ENCODE assay signal across 21 cellular contexts in genomic region chr4:145698507-145698906, GRCh38. TPM values are rescaled to one million over a fixed set of nuclear protein-coding genes. Genes with fewer than 3 reads are reported as not detected.
DNase-seq lines count a peak whose midpoint lies in the region; ATAC-seq, FAIRE-seq and TF ChIP-seq lines count a peak whose summit lies in the region.
"Had no signal": no experiment of that assay in that cellular context is flagged by ENCODE, and none has a peak within 500 bp of the region (broad histone marks: within the 10 kb centered on the region; RNA-seq: fewer than 3 reads in every experiment).

No MANE protein-coding gene starts in this region.

- no peak for FAIRE-seq in urothelium cell line (lab: Jason Lieb, UNC)
- FAIRE-seq: A549, D721Med, K562 had no signal

- H3K9me3 ChIP-seq in HUES6 (ENCODE audit: control insufficient read depth, insufficient read depth, low read depth, low read length), result peaks cover 14% of the 10 kb centered on the region; the same call in 1 of the 2 replicates
- peaks cover 7% of the 10 kb centered on the region for H3K9me3 ChIP-seq in endodermal cell (ENCODE audit: control insufficient read depth, low read length)
- H3K9me3 ChIP-seq in ovary, result no peaks in the 10 kb centered on the region
- H3K9me3 ChIP-seq: A549, Caco-2 had no signal

- peak; percentile 49 for DNase-seq in ELF-1 (ENCODE audit: low read depth, low spot score)
- peak; percentile 61 for DNase-seq in endodermal cell
- DNase-seq in type B pancreatic cell (ENCODE audit: extremely low spot score, unreplicated experiment), result no peak
- no peak for DNase-seq in urothelium cell line (ENCODE audit: low spot score)
- DNase-seq in ovary, result no peak
- DNase-seq: AML-193; Caco-2; CD4-positive, alpha-beta T cell; GF-D8; HCEC 1CT; IMR-90 had no signal

- TF ChIP-seq CTCF in endodermal cell (conservative IDR thresholded peaks at IDR 0.05) (no peak), type B pancreatic cell (conservative IDR thresholded peaks at IDR 0.05) (no peak), ovary (IDR thresholded peaks at IDR 0.05) (no peak)

- peaks cover 31% of the 10 kb centered on the region for H3K9me3 Mint-ChIP-seq in endodermal cell
- peaks cover 4% of the 10 kb centered on the region for H3K9me3 Mint-ChIP-seq in type B pancreatic cell
- H3K9me3 Mint-ChIP-seq: CD4-positive, alpha-beta T cell had no signal

- peaks cover 12% of the 10 kb centered on the region; the same call in 1 of the 2 replicates for H3K36me3 ChIP-seq in HUES6 (ENCODE audit: control insufficient read depth, insufficient read depth, low read length)
- no peaks in the 10 kb centered on the region for H3K36me3 ChIP-seq in endodermal cell (ENCODE audit: control insufficient read depth, insufficient read depth, low read length)
- no peaks in the 10 kb centered on the region for H3K36me3 ChIP-seq in ovary

- H3K4me1 ChIP-seq in HUES6 (ENCODE audit: control insufficient read depth, insufficient read depth, low read length) (peaks cover 14% of the 10 kb centered on the region), endodermal cell (ENCODE audit: control insufficient read depth, insufficient read depth, low read length) (no peaks in the 10 kb centered on the region), ovary (ENCODE audit: insufficient read depth) (no peaks in the 10 kb centered on the region)

- H3K27me3 Mint-ChIP-seq in endodermal cell (ENCODE audit: insufficient read depth), result no peaks in the 10 kb centered on the region
- no peaks in the 10 kb centered on the region for H3K27me3 Mint-ChIP-seq in type B pancreatic cell
- H3K27me3 Mint-ChIP-seq: CD4-positive, alpha-beta T cell had no signal

- peak overlapping the region; percentile 65 for H3K9ac ChIP-seq in HUES6 (ENCODE audit: low read length)
- H3K9ac ChIP-seq in endodermal cell (ENCODE audit: extremely low read depth, low read length, poor library complexity, severe bottlenecking), result no peak overlapping the region

- no peak for TF ChIP-seq EP300 in ovary (IDR thresholded peaks at IDR 0.05)

- H3K36me3 Mint-ChIP-seq in endodermal cell (ENCODE audit: low read depth), result peaks cover 12% of the 10 kb centered on the region
- H3K36me3 Mint-ChIP-seq in type B pancreatic cell, result peaks cover 4% of the 10 kb centered on the region

- peak overlapping the region; percentile 78 for H3K27ac Mint-ChIP-seq in endodermal cell
- peak overlapping the region; percentile 31 for H3K27ac Mint-ChIP-seq in type B pancreatic cell
- H3K27ac Mint-ChIP-seq: CD4-positive, alpha-beta T cell had no signal

- ATAC-seq in GM21528 (IDR thresholded peaks at IDR 0.05; ENCODE audit: low FRiP score, unreplicated experiment), result no peak
- ATAC-seq: A549, K562 had no signal

- peak overlapping the region; percentile 64 for H3K4me3 Mint-ChIP-seq in endodermal cell
- H3K4me3 Mint-ChIP-seq in type B pancreatic cell, result no peak overlapping the region
- H3K4me3 Mint-ChIP-seq: CD4-positive, alpha-beta T cell had no signal

- peak overlapping the region; percentile 64; the same call in 1 of the 2 replicates for H3K4me3 ChIP-seq in HUES6 (ENCODE audit: low read depth, low read length)
- H3K4me3 ChIP-seq in endodermal cell (ENCODE audit: low read length), result no peak overlapping the region
- H3K4me3 ChIP-seq in ovary, result no peak overlapping the region
- H3K4me3 ChIP-seq: A549, K562 had no signal

- H3K4me1 Mint-ChIP-seq in endodermal cell, result peaks cover 33% of the 10 kb centered on the region
- H3K4me1 Mint-ChIP-seq in type B pancreatic cell (ENCODE audit: unreplicated experiment), result peaks cover 3% of the 10 kb centered on the region

- intact Hi-C loops in ovary (cut with DNase I), result no loop called here

- no CpG with 5 or more reads among the region's 2 CpGs for WGBS in endodermal cell (ENCODE audit: insufficient coverage in 1 of 2, insufficient read length in 1 of 2), 2 experiments
- 90 to 94% (median 92%) methylated on average over 2 of the region's 2 CpGs for WGBS in ovary, 3 donors

- no peak for TF ChIP-seq POLR2A in ovary (IDR thresholded peaks at IDR 0.05)

- H3K27me3 ChIP-seq in HUES6 (ENCODE audit: control insufficient read depth, insufficient read depth, low read length), result no peaks in the 10 kb centered on the region
- H3K27me3 ChIP-seq in endodermal cell (ENCODE audit: control insufficient read depth, insufficient read depth, low read length, poor library complexity, severe bottlenecking), result no peaks in the 10 kb centered on the region
- H3K27me3 ChIP-seq in ovary, result no peaks in the 10 kb centered on the region

- H3K27ac ChIP-seq in HUES6 (ENCODE audit: low read depth, low read length), result peak overlapping the region; percentile 66; the same call in 1 of the 2 replicates
- no peak overlapping the region for H3K27ac ChIP-seq in endodermal cell (ENCODE audit: low read depth, low read length)
- no peak overlapping the region for H3K27ac ChIP-seq in ovary
- H3K27ac ChIP-seq: 22Rv1, A549, C4-2B had no signal

RNA-seq across cellular contexts. Expression of gene C4orf51, which starts 18.6 kb away (rescaled TPM):
- total RNA-seq in endodermal cell, result 1 to 10 TPM in 1 of 2 donors, not detected in 1; 6.8 TPM
- polyA plus RNA-seq in endodermal cell (2013, experiment 1 of 2), result not detected
- polyA plus RNA-seq in endodermal cell (2013, experiment 2 of 2), result not detected
- total RNA-seq in type B pancreatic cell (ENCODE audit: low replicate concordance), result not detected in 2 replicates
- not detected for total RNA-seq in ovary
- not detected for polyA plus RNA-seq in ovary
- total RNA-seq: Caco-2; CD4-positive, alpha-beta T cell; H4; HT-29; IMR-90; K562 had no signal
- polyA plus RNA-seq: A549, BJ, IMR-90, K562 had no signal

Comparison
In these comparisons a context has a peak if more than half of its experiments do, and no peak if none do; other contexts are left out.
1. DNase-seq: peak in ELF-1 (single experiment) and endodermal cell (single experiment); none in type B pancreatic cell (single experiment), urothelium cell line (single experiment) and ovary (0 of 5).